In the genomic region with DNA sequence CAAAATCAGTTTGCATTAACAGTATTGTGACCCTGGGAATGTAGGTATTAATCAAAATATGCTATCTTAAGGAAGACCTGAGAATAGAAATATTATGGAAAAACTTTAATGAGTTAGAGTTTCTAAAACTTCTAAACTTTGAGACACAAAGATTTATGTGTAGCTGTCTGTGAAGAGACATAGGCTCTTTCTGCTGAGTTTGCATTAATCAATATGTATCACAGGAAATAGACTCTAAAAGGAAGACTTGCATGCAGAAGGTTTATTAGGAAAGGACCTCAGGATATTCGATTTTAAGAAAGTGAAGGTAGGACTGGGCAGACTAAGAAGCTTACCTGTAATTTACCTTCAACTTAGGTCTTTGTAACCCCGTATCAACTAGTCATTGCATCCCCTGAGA, we compare ENCODE assay signal across 8 cellular contexts.
"Had no signal": no experiment of that assay in that cellular context is flagged by ENCODE, and none has a peak within 500 bp of the region (broad histone marks: within the 10 kb centered on the region; RNA-seq: fewer than 3 reads in every experiment).

No MANE protein-coding gene starts in this region.

- ATAC-seq: GM23338, HCT116 had no signal

- FAIRE-seq: HTR-8/SVneo had no signal

- H2AFZ ChIP-seq: GM23338 had no signal

- DNase-seq: H7, HFFc6, Kasumi-1, KG1 had no signal

- H3K4me2 ChIP-seq: GM23338 had no signal

- H3K9me3 ChIP-seq: HAP-1 had no signal

- H3K4me1 ChIP-seq: HAP-1 had no signal

- H3K36me3 ChIP-seq: HAP-1 had no signal

- H3K4me3 ChIP-seq: GM23338, HAP-1 had no signal
